In genomic region chr22:36194971-36195370, GRCh38 we compare ENCODE assay signal across 8 cellular contexts. TPM values are rescaled to one million over a fixed set of nuclear protein-coding genes. Genes with fewer than 3 reads are reported as not detected.
DNase-seq lines count a peak whose midpoint lies in the region; ATAC-seq and TF ChIP-seq lines count a peak whose summit lies in the region.

No MANE protein-coding gene starts in this region.

- intact Hi-C loops in stomach (cut with DNase I; ENCODE audit: low total_unique reads) = no loop called here

- POLR2A ChIA-PET in WTC11 (lab: Charles Lee) = no interaction called here

- peaks cover 3 to 7% of the 10 kb centered on the region in 2 donors for H3K4me1 ChIP-seq in lung (ENCODE audit: control insufficient read depth in 2 of 2, insufficient read depth in 2 of 2, low read length in 2 of 2)
- H3K4me1 ChIP-seq in stomach = peaks cover 0 to 29% (median 12%) of the 10 kb centered on the region in 4 donors

- H3K27me3 ChIP-seq in lung (ENCODE audit: control insufficient read depth, insufficient read depth) = no peaks in the 10 kb centered on the region
- H3K27me3 ChIP-seq in stomach = no peaks in the 10 kb centered on the region

- ATAC-seq in WTC11 (peak; percentile 86), lung (ENCODE audit: insufficient read depth, low FRiP score) (peak; percentile 58), HG03571 (IDR thresholded peaks at IDR 0.05; ENCODE audit: unreplicated experiment) (no peak)

- no peaks in the 10 kb centered on the region for H3K9me3 ChIP-seq in lung (ENCODE audit: control insufficient read depth in 2 of 2, insufficient read depth in 1 of 2, low read length in 1 of 2)
- H3K9me3 ChIP-seq in stomach = no peaks in the 10 kb centered on the region

- H3K36me3 ChIP-seq in lung (ENCODE audit: control insufficient read depth in 2 of 2, insufficient read depth in 2 of 2, low read length in 2 of 2) (peaks cover 0 to 1% of the 10 kb centered on the region in 2 donors), stomach (no peaks in the 10 kb centered on the region)

- no peak overlapping the region for H3K4me3 Mint-ChIP-seq in WTC11

- peaks cover 46% of the 10 kb centered on the region for H3K4me1 Mint-ChIP-seq in WTC11

- peaks cover 17% of the 10 kb centered on the region for H3K36me3 Mint-ChIP-seq in WTC11

- no peak overlapping the region for H3K27ac Mint-ChIP-seq in WTC11

- no peak for TF ChIP-seq POLR2A in stomach (IDR thresholded peaks at IDR 0.05)

- peaks cover 17% of the 10 kb centered on the region for H3K9me3 Mint-ChIP-seq in WTC11

- H3K4me3 ChIP-seq in lung = no peak overlapping the region
- H3K4me3 ChIP-seq in stomach = no peak overlapping the region

- peak; percentile 31 for TF ChIP-seq CTCF in WTC11 (IDR thresholded peaks at IDR 0.05)
- peak; percentile 66 for TF ChIP-seq CTCF in lung (IDR thresholded peaks at IDR 0.05; ENCODE audit: control extremely low read depth, extremely low read depth)
- TF ChIP-seq CTCF in stomach (IDR thresholded peaks at IDR 0.05) = peak in 5 of 7 experiments; percentile 66 to 78 (median 69)

- no peak overlapping the region for H3K27ac ChIP-seq in lung (ENCODE audit: low read depth in 1 of 2, low read length in 1 of 2)
- H3K27ac ChIP-seq in stomach = peak overlapping the region in 1 of 5 donors; percentile 6

- 47 to 55% methylated on average over 5 of the region's 5 CpGs for WGBS in lung, 2 donors
- 47 to 63% (median 51%) methylated on average over 4 to 5 of the region's 5 CpGs for WGBS in stomach, 5 donors

- DNase-seq in NCI-H1105 treated with DMSO at 0.1 percent for 48 hours (lab: John Stamatoyannopoulos, UW) = peak; percentile 18
- DNase-seq in NCI-H1105 (lab: John Stamatoyannopoulos, UW) = no peak
- peak; percentile 64 to 74 for DNase-seq in Kasumi-1 (lab: John Stamatoyannopoulos, UW)
- DNase-seq in WTC11 (ENCODE audit: low spot score) = peak; percentile 73
- peak; percentile 11 to 68 for DNase-seq in dermis microvascular lymphatic vessel endothelial cell (ENCODE audit: low read depth in 2 of 2)
- peak; percentile 67 for DNase-seq in lung (ENCODE audit: low spot score)
- DNase-seq in stomach = peak; percentile 57

- CTCF ChIA-PET in WTC11 (lab: Charles Lee) = interaction anchor here (0.7 to 1.8 kb wide), 23 partner anchors 9 to 653 kb away, joined by 3 to 21 read pairs (median 4); partner anchors contain the start of genes APOL1, APOL2 and RBFOX2

- peaks cover 4% of the 10 kb centered on the region for H3K27me3 Mint-ChIP-seq in WTC11 (ENCODE audit: low read depth)

- TF ChIP-seq EP300 in stomach (IDR thresholded peaks at IDR 0.05) = no peak

TF ChIP-seq in WTC11, 78 proteins besides CTCF, POLR2A, EP300 and RAD21:
- TF ChIP-seq PREB (CRISPR knock-in tag; IDR thresholded peaks at IDR 0.05; ENCODE audit: borderline replicate concordance) = no peak
- no peak for TF ChIP-seq JAZF1 (CRISPR knock-in tag; IDR thresholded peaks at IDR 0.05)
- TF ChIP-seq SMAD4 (CRISPR knock-in tag; IDR thresholded peaks at IDR 0.05) = no peak
- TF ChIP-seq NFATC4 (CRISPR knock-in tag; IDR thresholded peaks at IDR 0.05) = no peak
- no peak for TF ChIP-seq SP1 (CRISPR knock-in tag; conservative IDR thresholded peaks at IDR 0.05)
- TF ChIP-seq FOXP1 (CRISPR knock-in tag; IDR thresholded peaks at IDR 0.05; ENCODE audit: borderline replicate concordance) = no peak
- no peak for TF ChIP-seq AFF4 (CRISPR knock-in tag; IDR thresholded peaks at IDR 0.05; ENCODE audit: borderline replicate concordance)

RNA-seq across cellular contexts. Expression of gene APOL4, which starts 6.6 kb away (rescaled TPM):
- 0.07 to 0.31 TPM in 2 of 3 replicates, not detected in the other for total RNA-seq in WTC11 (2021)
- 3.6 and 7.1 TPM in 2 replicates for total RNA-seq in dermis microvascular lymphatic vessel endothelial cell
- total RNA-seq in lung = 10 to 100 TPM in 1 of 2 donors, 1 to 10 TPM in 1; 9.8 to 15.9 TPM
- 1 to 10 TPM; 5.9 to 8.4 TPM for polyA plus RNA-seq in lung
- 10 to 100 TPM in 1 of 5 donors, 1 to 10 TPM in 2, not detected in 2; 1.2 to 13.2 (median 3.6) TPM for total RNA-seq in stomach
- 10 to 100 TPM in 1 of 3 donors, 1 to 10 TPM in 2; 8.2 to 12.7 (median 9.7) TPM for polyA plus RNA-seq in stomach

RNA-seq across cellular contexts. Expression of gene APOL3, which starts 34.4 kb away (rescaled TPM):
- total RNA-seq in WTC11 (2021) = 0.26 to 0.60 TPM (median 0.32 TPM) in 3 replicates
- 118 and 218 TPM in 2 replicates for total RNA-seq in dermis microvascular lymphatic vessel endothelial cell
- total RNA-seq in lung = 10 to 100 TPM; 46.6 to 50.9 TPM
- 10 to 100 TPM; 26.2 to 42.8 TPM for polyA plus RNA-seq in lung
- 10 to 100 TPM in 3 of 5 donors, 1 to 10 TPM in 1, not detected in 1; 2.9 to 29.9 (median 17.5) TPM for total RNA-seq in stomach
- polyA plus RNA-seq in stomach = 10 to 100 TPM; 12.1 to 20.1 (median 13.9) TPM

RNA-seq across cellular contexts. Expression of gene APOL2, which starts 44.4 kb away (rescaled TPM):
- total RNA-seq in WTC11 (2021) (11.2 to 12.5 TPM (median 12.4 TPM) in 3 replicates), dermis microvascular lymphatic vessel endothelial cell (37.9 and 62.1 TPM in 2 replicates), lung (10 to 100 TPM; 36.3 to 46.3 TPM), stomach (100 to 1,000 TPM in 1 of 5 donors, 10 to 100 TPM in 4; 11.6 to 101 (median 44.9) TPM)
- polyA plus RNA-seq in lung (10 to 100 TPM; 29.5 to 34.4 TPM), stomach (10 to 100 TPM; 18.8 to 36.9 (median 20.7) TPM)

RNA-seq across cellular contexts. Expression of gene APOL1, which starts 58.0 kb away (rescaled TPM):
- total RNA-seq in WTC11 (2021) (0.27 to 0.41 TPM (median 0.35 TPM) in 3 replicates), dermis microvascular lymphatic vessel endothelial cell (4.9 and 8.0 TPM in 2 replicates), lung (10 to 100 TPM; 32.3 to 75.0 TPM), stomach (10 to 100 TPM in 4 of 5 donors, 1 to 10 TPM in 1; 5.2 to 87.5 (median 38.2) TPM)
- polyA plus RNA-seq in lung (10 to 100 TPM; 39.6 to 60.8 TPM), stomach (10 to 100 TPM in 2 of 3 donors, 1 to 10 TPM in 1; 7.3 to 58.1 (median 38.9) TPM)
